14 cellular contexts compared by ENCODE assay signal in genomic region chr9:72278959-72279358, GRCh38.
DNase-seq lines count a peak whose midpoint lies in the region; ATAC-seq lines count a peak whose summit lies in the region.
"Had no signal": no experiment of that assay in that cellular context is flagged by ENCODE, and none has a peak within 500 bp of the region (broad histone marks: within the 10 kb centered on the region; RNA-seq: fewer than 3 reads in every experiment).

No MANE protein-coding gene starts in this region.

- no peaks in the 10 kb centered on the region for H3K9me3 Mint-ChIP-seq in activated T-cell treated with anti-CD3 and anti-CD28 coated beads, Interleukin-2, amount 50 U/mL, for 72 hours
- H3K9me3 Mint-ChIP-seq: activated T-cell treated with anti-CD3 and anti-CD28 coated beads, Interleukin-2, amount 50 U/mL, for 24 hours; stimulated activated memory B cell treated with anti-CD40 and anti-IgM and Interleukin-4, amounts not matched to agents 10 μg/mL and 1 μg/mL and 100 μg/mL, for 72 hours had no signal

- no peaks in the 10 kb centered on the region for H3F3A ChIP-seq in GM23248 (ENCODE audit: insufficient read depth)

- no peaks in the 10 kb centered on the region; the same call in 1 of the 2 replicates for H3K27me3 ChIP-seq in GM23248 (replicated peaks; ENCODE audit: insufficient read depth)

- H3K79me2 ChIP-seq in GM23248 (ENCODE audit: insufficient read depth), result no peaks in the 10 kb centered on the region

- H3K27ac Mint-ChIP-seq in activated T-cell treated with anti-CD3 and anti-CD28 coated beads, Interleukin-2, amount 50 U/mL, for 72 hours, result no peak overlapping the region
- H3K27ac Mint-ChIP-seq: activated T-cell treated with anti-CD3 and anti-CD28 coated beads, Interleukin-2, amount 50 U/mL, for 24 hours; stimulated activated memory B cell treated with anti-CD40 and anti-IgM and Interleukin-4, amounts not matched to agents 10 μg/mL and 1 μg/mL and 100 μg/mL, for 72 hours had no signal

- 56 to 62% methylated on average over 2 of the region's 2 CpGs for WGBS in GM23248 (ENCODE audit: low coverage in 1 of 2, low lambda C conversion rate in 2 of 2, missing lambda C conversion rate in 2 of 2), 2 experiments

- no peak for DNase-seq in activated T-cell treated with anti-CD3 and anti-CD28 coated beads, Interleukin-2, amount 50 U/mL, for 72 hours
- DNase-seq in activated naive CD4-positive, alpha-beta T cell (lab: John Stamatoyannopoulos, UW), result no peak
- DNase-seq in medulla oblongata (ENCODE audit: extremely low spot score) (no peak), GM23248 (no peak)
- DNase-seq: activated CD4-positive, CD25-positive, alpha-beta regulatory T cell; activated T-cell treated with anti-CD3 and anti-CD28 coated beads, Interleukin-2, amount 50 U/mL, for 24 hours; DMS79; foreskin melanocyte; stimulated activated CD4-positive, alpha-beta T cell treated with anti-CD3 and anti-CD28 coated beads, Interleukin-2, amount 100 ng/mL, for 24 hours had no signal

- no peak overlapping the region for H2AFZ ChIP-seq in GM23248

- ATAC-seq in GM18858 (IDR thresholded peaks at IDR 0.05; ENCODE audit: unreplicated experiment), result peak; percentile 75
- peak; percentile 78 for ATAC-seq in GM21390 (IDR thresholded peaks at IDR 0.05; ENCODE audit: unreplicated experiment)
- ATAC-seq in HG02970 (IDR thresholded peaks at IDR 0.05; ENCODE audit: low FRiP score, unreplicated experiment), result peak; percentile 68
- peak; percentile 42 for ATAC-seq in HG03565 (IDR thresholded peaks at IDR 0.05; ENCODE audit: unreplicated experiment)
- no peak for ATAC-seq in activated T-cell treated with anti-CD3 and anti-CD28 coated beads, Interleukin-2, amount 50 U/mL, for 72 hours (replicated peaks in 1 of 2)
- ATAC-seq: stimulated activated memory B cell treated with anti-CD40 and anti-IgM and Interleukin-4, amounts not matched to agents 10 μg/mL and 1 μg/mL and 100 μg/mL, for 72 hours had no signal

- H3K4me1 ChIP-seq in GM23248 (ENCODE audit: insufficient read depth), result no peaks in the 10 kb centered on the region

- H3K27ac ChIP-seq in GM23248, result no peak overlapping the region

- no peaks in the 10 kb centered on the region for H4K20me1 ChIP-seq in GM23248 (ENCODE audit: insufficient read depth)

- no peak overlapping the region for H3K4me2 ChIP-seq in GM23248 (ENCODE audit: unreplicated experiment)

- no peaks in the 10 kb centered on the region for H3K36me3 Mint-ChIP-seq in activated T-cell treated with anti-CD3 and anti-CD28 coated beads, Interleukin-2, amount 50 U/mL, for 72 hours (ENCODE audit: insufficient read depth in 2 of 2)
- H3K36me3 Mint-ChIP-seq: stimulated activated memory B cell treated with anti-CD40 and anti-IgM and Interleukin-4, amounts not matched to agents 10 μg/mL and 1 μg/mL and 100 μg/mL, for 72 hours had no signal

- in situ Hi-C loops in GM23248 (cut with MboI), result loop anchor here (25.0 kb wide), 1 partner anchor 758 kb away; no protein-coding TSS in a partner anchor

- H3K27me3 Mint-ChIP-seq in activated T-cell treated with anti-CD3 and anti-CD28 coated beads, Interleukin-2, amount 50 U/mL, for 72 hours (ENCODE audit: low read depth), result no peaks in the 10 kb centered on the region
- H3K27me3 Mint-ChIP-seq: activated T-cell treated with anti-CD3 and anti-CD28 coated beads, Interleukin-2, amount 50 U/mL, for 24 hours; stimulated activated memory B cell treated with anti-CD40 and anti-IgM and Interleukin-4, amounts not matched to agents 10 μg/mL and 1 μg/mL and 100 μg/mL, for 72 hours had no signal

- H3K9me3 ChIP-seq in GM23248 (ENCODE audit: low read depth), result no peaks in the 10 kb centered on the region

- no peaks in the 10 kb centered on the region for H3K36me3 ChIP-seq in GM23248 (ENCODE audit: low read depth)

- H3K4me3 Mint-ChIP-seq in activated T-cell treated with anti-CD3 and anti-CD28 coated beads, Interleukin-2, amount 50 U/mL, for 72 hours, result no peak overlapping the region
- H3K4me3 Mint-ChIP-seq: activated T-cell treated with anti-CD3 and anti-CD28 coated beads, Interleukin-2, amount 50 U/mL, for 24 hours; stimulated activated memory B cell treated with anti-CD40 and anti-IgM and Interleukin-4, amounts not matched to agents 10 μg/mL and 1 μg/mL and 100 μg/mL, for 72 hours had no signal

- H3K4me1 Mint-ChIP-seq in activated T-cell treated with anti-CD3 and anti-CD28 coated beads, Interleukin-2, amount 50 U/mL, for 72 hours (ENCODE audit: low read depth), result no peaks in the 10 kb centered on the region
- H3K4me1 Mint-ChIP-seq: stimulated activated memory B cell treated with anti-CD40 and anti-IgM and Interleukin-4, amounts not matched to agents 10 μg/mL and 1 μg/mL and 100 μg/mL, for 72 hours had no signal

- no peak overlapping the region for H3K9ac ChIP-seq in GM23248

- H3K4me3 ChIP-seq in GM23248, result no peak overlapping the region

- no peaks in the 10 kb centered on the region for H3K9me2 ChIP-seq in GM23248 (ENCODE audit: insufficient read depth)

Comparison
In these comparisons a context has a peak if more than half of its experiments do, and no peak if none do; other contexts are left out.
1. ATAC-seq: peak in GM18858 (single experiment), GM21390 (single experiment), HG02970 (single experiment) and HG03565 (single experiment); none in activated T-cell treated with anti-CD3 and anti-CD28 coated beads, Interleukin-2, amount 50 U/mL, for 72 hours (0 of 2).